8 cellular contexts compared by ENCODE assay signal in genomic region chr20:728022-728944, GRCh38. TPM values are rescaled to one million over a fixed set of nuclear protein-coding genes. Genes with fewer than 3 reads are reported as not detected.
A peak's percentile ranks its signal among the peaks of the same experiment; 100 is the strongest.
DNase-seq lines count a peak whose midpoint lies in the region; ATAC-seq and TF ChIP-seq lines count a peak whose summit lies in the region.

No MANE protein-coding gene starts in this region.

- peak overlapping the region; percentile 38 for H3K4me3 ChIP-seq in AG04449 (ENCODE audit: low read depth, low read length)
- H3K4me3 ChIP-seq in foreskin fibroblast (ENCODE audit: low read depth in 1 of 2, low read length in 2 of 2): peak overlapping the region; percentile 13 to 22
- H3K4me3 ChIP-seq in upper lobe of right lung: peak overlapping the region; percentile 38

- no peaks in the 10 kb centered on the region for H3K36me3 ChIP-seq in upper lobe of right lung

- peaks cover 4% of the 10 kb centered on the region for H3K4me1 ChIP-seq in upper lobe of right lung

- peaks cover 3% of the 10 kb centered on the region for H3K4me1 Mint-ChIP-seq in osteocyte (ENCODE audit: unreplicated experiment)

- peak; percentile 74 for ATAC-seq in upper lobe of right lung
- no peak for ATAC-seq in HG03280 (IDR thresholded peaks at IDR 0.05; ENCODE audit: unreplicated experiment)

- no peaks in the 10 kb centered on the region for H3K9me3 Mint-ChIP-seq in osteocyte (ENCODE audit: unreplicated experiment)

- peaks cover 55% of the 10 kb centered on the region for H3K27me3 ChIP-seq in upper lobe of right lung

- H3K27me3 Mint-ChIP-seq in osteocyte (ENCODE audit: unreplicated experiment): peaks cover 46% of the 10 kb centered on the region

- H3K4me3 Mint-ChIP-seq in osteocyte (ENCODE audit: unreplicated experiment): peak overlapping the region; percentile 32

- peak; percentile 70 for TF ChIP-seq CTCF in AG04449 (IDR thresholded peaks at IDR 0.05; ENCODE audit: insufficient read depth, low read length, missing control alignments)
- TF ChIP-seq CTCF in GM20000 (IDR thresholded peaks at IDR 0.05; ENCODE audit: extremely low read depth, missing control alignments): peak; percentile 32
- peak; percentile 54 for TF ChIP-seq CTCF in foreskin fibroblast (IDR thresholded peaks at IDR 0.05; ENCODE audit: low read depth, low read length)
- TF ChIP-seq CTCF in osteocyte (IDR thresholded peaks at IDR 0.05): peak; percentile 71
- peak; percentile 59 for TF ChIP-seq CTCF in upper lobe of right lung (IDR thresholded peaks at IDR 0.05)

- intact Hi-C loops in upper lobe of right lung (cut with DNase I): no loop called here

- no peaks in the 10 kb centered on the region for H3K9me3 ChIP-seq in upper lobe of right lung

- POLR2A ChIA-PET in AG04449 (lab: Yijun Ruan, JAX): no interaction called here

- CTCF ChIA-PET in AG04449 (lab: Yijun Ruan, JAX): interaction anchor here (0.6 to 3.9 kb wide), 10 partner anchors 8 to 375 kb away, joined by 3 to 24 read pairs (median 4); no protein-coding TSS in a partner anchor

- H3K27ac ChIP-seq in upper lobe of right lung: no peak overlapping the region

- H3K27ac Mint-ChIP-seq in osteocyte (ENCODE audit: unreplicated experiment): no peak overlapping the region

- DNase-seq in AG04449 (ENCODE audit: low read depth, low spot score) (no peak), GM20000 (ENCODE audit: low spot score) (peak; percentile 81), NCI-H82 (lab: John Stamatoyannopoulos, UW) (peak; percentile 93), activated T-cell treated with anti-CD3 and anti-CD28 coated beads for 48 hours (ENCODE audit: low read depth) (peak; percentile 58), foreskin fibroblast (peak; percentile 20 to 71), osteocyte (ENCODE audit: extremely low spot score, unreplicated experiment) (no peak), upper lobe of right lung (peak; percentile 76)

- no peaks in the 10 kb centered on the region for H3K36me3 Mint-ChIP-seq in osteocyte (ENCODE audit: unreplicated experiment)

RNA-seq across cellular contexts. Expression of gene SLC52A3, which starts 40.0 kb away (rescaled TPM):
- total RNA-seq in osteocyte (not detected in 2 replicates), upper lobe of right lung (3.6 TPM)

RNA-seq across cellular contexts. Expression of gene SCRT2, which starts 52.7 kb away (rescaled TPM):
- total RNA-seq in osteocyte: not detected in 2 replicates
- not detected for total RNA-seq in upper lobe of right lung

Comparison
In these comparisons a context has a peak if more than half of its experiments do, and no peak if none do; other contexts are left out.
1. DNase-seq: peak in GM20000 (single experiment), NCI-H82 (single experiment), activated T-cell treated with anti-CD3 and anti-CD28 coated beads for 48 hours (single experiment), foreskin fibroblast (2 of 2) and upper lobe of right lung (single experiment); none in AG04449 (single experiment) and osteocyte (single experiment).
2. Peak in every context shown above with its lines, with median percentiles within 50 percentile points of each other: H3K4me3 ChIP-seq and CTCF ChIP-seq.